ENCODE assay signal across 21 cellular contexts in the genomic region with DNA sequence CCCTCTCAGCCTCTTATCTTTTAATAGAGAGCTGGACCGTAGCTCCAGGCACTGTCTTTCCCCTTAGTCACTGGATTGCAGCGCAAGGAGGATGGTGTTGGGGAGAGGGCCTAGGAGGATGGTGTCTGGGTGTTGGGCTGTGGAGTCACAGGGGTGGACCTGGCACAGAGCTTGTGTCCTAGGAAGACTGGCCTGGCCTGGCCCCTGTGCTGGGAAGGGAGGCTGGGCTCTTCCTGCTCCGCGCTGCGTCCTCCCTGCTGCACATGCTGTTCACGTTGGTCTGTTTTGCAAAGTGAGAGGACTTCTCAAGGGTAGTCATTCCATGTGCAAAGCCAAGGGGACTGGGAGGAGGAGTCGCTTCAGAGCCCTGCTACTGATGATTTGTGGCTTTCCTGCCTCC.
DNase-seq lines count a peak whose midpoint lies in the region; ATAC-seq and TF ChIP-seq lines count a peak whose summit lies in the region.
"Had no signal": no experiment of that assay in that cellular context is flagged by ENCODE, and none has a peak within 500 bp of the region (broad histone marks: within the 10 kb centered on the region; RNA-seq: fewer than 3 reads in every experiment).

No MANE protein-coding gene starts in this region.

- peaks cover 20% of the 10 kb centered on the region for H3K4me1 Mint-ChIP-seq in CD4-positive, alpha-beta T cell (ENCODE audit: low read depth)
- H3K4me1 Mint-ChIP-seq in IgD-negative memory B cell (peaks cover 19 to 34% (median 32%) of the 10 kb centered on the region in 3 donors), chondrocyte (ENCODE audit: low read depth) (peaks cover 22% of the 10 kb centered on the region)

- intact Hi-C loops in CD4-positive, alpha-beta T cell (cut with DNase I, micrococcal nuclease): no loop called here

- no peaks in the 10 kb centered on the region for H3K4me1 ChIP-seq in foreskin keratinocyte

- H3K36me3 Mint-ChIP-seq in CD4-positive, alpha-beta T cell (ENCODE audit: low read depth): peaks cover 85% of the 10 kb centered on the region
- H3K36me3 Mint-ChIP-seq in IgD-negative memory B cell: peaks cover 3% of the 10 kb centered on the region
- H3K36me3 Mint-ChIP-seq in chondrocyte (ENCODE audit: low read depth): peaks cover 24% of the 10 kb centered on the region

- H3K27me3 Mint-ChIP-seq in CD4-positive, alpha-beta T cell: no peaks in the 10 kb centered on the region
- H3K27me3 Mint-ChIP-seq in IgD-negative memory B cell (peaks cover 1% of the 10 kb centered on the region), chondrocyte (ENCODE audit: low read depth) (no peaks in the 10 kb centered on the region)
- H3K27me3 Mint-ChIP-seq: activated CD4-positive, alpha-beta T cell treated with anti-CD3 and anti-CD28 coated beads, Interleukin-2, amount 10 ng/mL, durations not matched to agents 7 days and 5 days had no signal

- POLR2A ChIA-PET in CD4-positive, alpha-beta T cell (lab: Charles Lee): no interaction called here

- DNase-seq in CD4-positive, alpha-beta T cell: no peak
- DNase-seq in chondrocyte (ENCODE audit: low spot score): peak; percentile 55
- peak; percentile 75 for DNase-seq in mesenteric fat pad (ENCODE audit: low spot score)
- DNase-seq in stimulated activated naive CD4-positive, alpha-beta T cell treated with Interleukin-2 at 50 U/mL for 16 hours (lab: John Stamatoyannopoulos, UW): no peak
- DNase-seq in foreskin keratinocyte: no peak
- no peak for DNase-seq in NCI-H524 (lab: John Stamatoyannopoulos, UW)
- no peak for DNase-seq in activated CD8-positive, alpha-beta memory T cell treated with anti-CD3 and anti-CD28 coated beads, Interleukin-2, amount 50 U/mL, for 48 hours
- DNase-seq: activated CD4-positive, alpha-beta T cell treated with anti-CD3 and anti-CD28 coated beads, Interleukin-2, amount 10 ng/mL, durations not matched to agents 7 days and 5 days; activated T-cell treated with anti-CD3 and anti-CD28 coated beads, Interleukin-2, amount 50 U/mL, for 48 hours; amniotic stem cell; Calu3; mesendoderm; NCI-H1417 treated with DMSO at 0.1 percent for 48 hours; NCI-H2227 treated with DMSO at 0.1 percent for 48 hours; stimulated activated CD4-positive, alpha-beta T cell treated with anti-CD3 and anti-CD28 coated beads, Interleukin-2, amount 100 ng/mL, for 24 hours; testis had no signal

- H3K27ac Mint-ChIP-seq in CD4-positive, alpha-beta T cell: peak overlapping the region; percentile 22
- peak overlapping the region in 2 of 3 donors; percentile 66 to 88 for H3K27ac Mint-ChIP-seq in IgD-negative memory B cell
- no peak overlapping the region for H3K27ac Mint-ChIP-seq in chondrocyte (ENCODE audit: unreplicated experiment)

- H3K27ac ChIP-seq in CD4-positive, alpha-beta T cell (ENCODE audit: low read depth, low read length): no peak overlapping the region
- H3K27ac ChIP-seq in foreskin keratinocyte: no peak overlapping the region
- H3K27ac ChIP-seq: gastroesophageal sphincter, neutrophil, testis had no signal

- no peak overlapping the region for H3K4me3 Mint-ChIP-seq in CD4-positive, alpha-beta T cell
- H3K4me3 Mint-ChIP-seq in IgD-negative memory B cell (no peak overlapping the region), chondrocyte (ENCODE audit: unreplicated experiment) (no peak overlapping the region)
- H3K4me3 Mint-ChIP-seq: activated CD4-positive, alpha-beta T cell treated with anti-CD3 and anti-CD28 coated beads, Interleukin-2, amount 10 ng/mL, durations not matched to agents 7 days and 5 days had no signal

- H3K9me3 Mint-ChIP-seq in CD4-positive, alpha-beta T cell: no peaks in the 10 kb centered on the region
- H3K9me3 Mint-ChIP-seq in IgD-negative memory B cell (no peaks in the 10 kb centered on the region), chondrocyte (ENCODE audit: low read depth) (no peaks in the 10 kb centered on the region)
- H3K9me3 Mint-ChIP-seq: activated CD4-positive, alpha-beta T cell treated with anti-CD3 and anti-CD28 coated beads, Interleukin-2, amount 10 ng/mL, durations not matched to agents 7 days and 5 days had no signal

- no peaks in the 10 kb centered on the region for H3K27me3 ChIP-seq in CD4-positive, alpha-beta T cell (ENCODE audit: control insufficient read depth, insufficient read depth, low read length)
- no peaks in the 10 kb centered on the region for H3K27me3 ChIP-seq in foreskin keratinocyte
- H3K27me3 ChIP-seq: gastroesophageal sphincter, neutrophil, testis had no signal

- CTCF ChIA-PET in CD4-positive, alpha-beta T cell (lab: Charles Lee): no interaction called here

- ATAC-seq in CD4-positive, alpha-beta T cell (ENCODE audit: poor library complexity): no peak
- no peak for ATAC-seq in foreskin keratinocyte
- ATAC-seq: gastroesophageal sphincter, HCT116, sciatic nerve had no signal

- no peak for TF ChIP-seq CTCF in CD4-positive, alpha-beta T cell (IDR thresholded peaks at IDR 0.05)
- TF ChIP-seq CTCF in chondrocyte (IDR thresholded peaks at IDR 0.05): no peak
- TF ChIP-seq CTCF in foreskin keratinocyte (conservative IDR thresholded peaks at IDR 0.05): no peak

- H3K9me3 ChIP-seq in CD4-positive, alpha-beta T cell (ENCODE audit: control insufficient read depth, low read length): no peaks in the 10 kb centered on the region
- H3K9me3 ChIP-seq: gastroesophageal sphincter, neutrophil, testis had no signal

Comparison
In these comparisons a context has a peak if more than half of its experiments do, and no peak if none do; other contexts are left out.
1. DNase-seq: peak in chondrocyte (single experiment) and mesenteric fat pad (single experiment); none in CD4-positive, alpha-beta T cell (0 of 10), stimulated activated naive CD4-positive, alpha-beta T cell treated with Interleukin-2 at 50 U/mL for 16 hours (single experiment), foreskin keratinocyte (0 of 2), NCI-H524 (0 of 2) and activated CD8-positive, alpha-beta memory T cell treated with anti-CD3 and anti-CD28 coated beads, Interleukin-2, amount 50 U/mL, for 48 hours (single experiment).